ENCODE assay signal across 13 cellular contexts in the genomic region with DNA sequence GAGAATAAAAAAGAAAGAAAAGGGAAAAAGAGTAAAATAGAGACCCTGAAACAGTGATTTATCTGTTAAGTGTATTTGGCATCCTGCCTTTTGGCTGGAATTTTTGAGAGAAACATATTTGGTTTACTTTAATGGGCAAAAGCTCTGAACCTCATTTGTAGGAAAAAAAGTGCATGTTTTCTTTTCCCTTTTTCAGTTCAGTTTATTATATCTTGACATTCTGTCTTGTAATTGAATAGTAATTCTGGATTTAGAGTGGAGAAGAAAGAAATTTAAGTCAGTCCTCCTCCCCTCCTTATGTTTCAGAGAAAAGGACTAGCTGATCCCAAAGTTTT.
A peak's percentile ranks its signal among the peaks of the same experiment; 100 is the strongest.
DNase-seq lines count a peak whose midpoint lies in the region; ATAC-seq, FAIRE-seq and TF ChIP-seq lines count a peak whose summit lies in the region.
"Had no signal": no experiment of that assay in that cellular context is flagged by ENCODE, and none has a peak within 500 bp of the region (broad histone marks: within the 10 kb centered on the region; RNA-seq: fewer than 3 reads in every experiment).

No MANE protein-coding gene starts in this region.

- H3K36me3 ChIP-seq in hepatocyte (replicated peaks; ENCODE audit: insufficient read depth, low read depth) (no peaks in the 10 kb centered on the region), subcutaneous abdominal adipose tissue (ENCODE audit: control insufficient read depth in 5 of 5, insufficient read depth in 5 of 5, low read length in 5 of 5) (peaks cover 0 to 4% (median 0%) of the 10 kb centered on the region in 5 donors)

- no peak overlapping the region for H3K4me3 ChIP-seq in hepatocyte
- peak overlapping the region in 1 of 5 donors; percentile 1 for H3K4me3 ChIP-seq in subcutaneous abdominal adipose tissue (ENCODE audit: low read depth in 1 of 5, low read length in 5 of 5)

- H3K27me3 Mint-ChIP-seq in activated CD8-positive, alpha-beta memory T cell treated with anti-CD3 and anti-CD28 coated beads, Interleukin-2, amount 10 ng/mL, durations not matched to agents 7 days and 5 days: no peaks in the 10 kb centered on the region
- H3K27me3 Mint-ChIP-seq in activated T-helper 17 cell treated with anti-CD3 and anti-CD28 coated beads, Interleukin-2, amount 50 U/mL, for 72 hours: no peaks in the 10 kb centered on the region

- peak overlapping the region; percentile 18 for H3K4me2 ChIP-seq in hepatocyte

- peaks cover 75% of the 10 kb centered on the region for H3K79me2 ChIP-seq in hepatocyte

- H2AFZ ChIP-seq in hepatocyte: no peak overlapping the region

- H3K4me3 Mint-ChIP-seq in activated CD8-positive, alpha-beta memory T cell treated with anti-CD3 and anti-CD28 coated beads, Interleukin-2, amount 10 ng/mL, durations not matched to agents 7 days and 5 days: no peak overlapping the region
- peak overlapping the region; percentile 42 for H3K4me3 Mint-ChIP-seq in activated T-helper 17 cell treated with anti-CD3 and anti-CD28 coated beads, Interleukin-2, amount 50 U/mL, for 72 hours

- H3K27me3 ChIP-seq in hepatocyte: no peaks in the 10 kb centered on the region
- H3K27me3 ChIP-seq in subcutaneous abdominal adipose tissue (ENCODE audit: control insufficient read depth in 5 of 5, insufficient read depth in 4 of 5, low read length in 5 of 5): no peaks in the 10 kb centered on the region

- H3K9me3 Mint-ChIP-seq in activated CD8-positive, alpha-beta memory T cell treated with anti-CD3 and anti-CD28 coated beads, Interleukin-2, amount 10 ng/mL, durations not matched to agents 7 days and 5 days (ENCODE audit: low read depth): no peaks in the 10 kb centered on the region
- no peaks in the 10 kb centered on the region for H3K9me3 Mint-ChIP-seq in activated T-helper 17 cell treated with anti-CD3 and anti-CD28 coated beads, Interleukin-2, amount 50 U/mL, for 72 hours

- no peak for FAIRE-seq in GM12892 (lab: Jason Lieb, UNC)

- peak overlapping the region in 2 of 5 donors; percentile 11 to 47 for H3K9ac ChIP-seq in subcutaneous abdominal adipose tissue (ENCODE audit: low read length in 5 of 5)

- peaks cover 52% of the 10 kb centered on the region for H3K4me1 Mint-ChIP-seq in activated CD8-positive, alpha-beta memory T cell treated with anti-CD3 and anti-CD28 coated beads, Interleukin-2, amount 10 ng/mL, durations not matched to agents 7 days and 5 days
- peaks cover 27% of the 10 kb centered on the region for H3K4me1 Mint-ChIP-seq in activated T-helper 17 cell treated with anti-CD3 and anti-CD28 coated beads, Interleukin-2, amount 50 U/mL, for 72 hours

- H3K27ac ChIP-seq in hepatocyte (peak overlapping the region; percentile 88), subcutaneous abdominal adipose tissue (ENCODE audit: low read depth, low read length) (peak overlapping the region; percentile 73)

- H3K36me3 Mint-ChIP-seq in activated CD8-positive, alpha-beta memory T cell treated with anti-CD3 and anti-CD28 coated beads, Interleukin-2, amount 10 ng/mL, durations not matched to agents 7 days and 5 days: peaks cover 50% of the 10 kb centered on the region
- peaks cover 90% of the 10 kb centered on the region for H3K36me3 Mint-ChIP-seq in activated T-helper 17 cell treated with anti-CD3 and anti-CD28 coated beads, Interleukin-2, amount 50 U/mL, for 72 hours (ENCODE audit: low read depth)

- CTCF ChIA-PET in activated CD8-positive, alpha-beta memory T cell treated with anti-CD3 and anti-CD28 coated beads, Interleukin-2, amount 10 ng/mL, durations not matched to agents 7 days and 5 days (lab: Charles Lee): interaction anchor here (0.8 kb wide), 1 partner anchor 9 kb away, joined by 6 read pairs; no protein-coding TSS in a partner anchor

- DNase-seq in activated CD8-positive, alpha-beta memory T cell treated with anti-CD3 and anti-CD28 coated beads, Interleukin-2, amount 10 ng/mL, durations not matched to agents 7 days and 5 days: no peak
- no peak for DNase-seq in activated CD8-positive, alpha-beta memory T cell treated with anti-CD3 and anti-CD28 coated beads, Interleukin-2, amount 50 U/mL, for 4 hours
- DNase-seq in hepatocyte (ENCODE audit: low spot score) (no peak), erythroblast (lab: John Stamatoyannopoulos, UW) (no peak), GM12892 (ENCODE audit: insufficient read length) (no peak)
- DNase-seq: hippocampal formation; NCI-H774; stimulated activated CD4-positive, alpha-beta T cell treated with anti-CD3 and anti-CD28 coated beads, Interleukin-15, amount 100 ng/mL, for 24 hours; stimulated activated naive CD4-positive, alpha-beta T cell had no signal

- H3K4me1 ChIP-seq in hepatocyte (ENCODE audit: insufficient read depth) (peaks cover 71% of the 10 kb centered on the region), subcutaneous abdominal adipose tissue (ENCODE audit: control insufficient read depth in 5 of 5, insufficient read depth in 5 of 5, low read length in 5 of 5) (peaks cover 3 to 48% (median 46%) of the 10 kb centered on the region in 5 donors)

- TF ChIP-seq CTCF in hepatocyte (IDR thresholded peaks at IDR 0.05; ENCODE audit: poor library complexity): no peak

- peak overlapping the region; percentile 72 for H3K27ac Mint-ChIP-seq in activated CD8-positive, alpha-beta memory T cell treated with anti-CD3 and anti-CD28 coated beads, Interleukin-2, amount 10 ng/mL, durations not matched to agents 7 days and 5 days
- H3K27ac Mint-ChIP-seq in activated T-helper 17 cell treated with anti-CD3 and anti-CD28 coated beads, Interleukin-2, amount 50 U/mL, for 72 hours: peak overlapping the region; percentile 84

- no peak for ATAC-seq in activated CD8-positive, alpha-beta memory T cell treated with anti-CD3 and anti-CD28 coated beads, Interleukin-2, amount 10 ng/mL, durations not matched to agents 7 days and 5 days
- no peak for ATAC-seq in activated T-helper 17 cell treated with anti-CD3 and anti-CD28 coated beads, Interleukin-2, amount 50 U/mL, for 72 hours (replicated peaks)
- ATAC-seq in HG02610 (IDR thresholded peaks at IDR 0.05; ENCODE audit: unreplicated experiment): no peak
- ATAC-seq: HCT116 had no signal

- no peaks in the 10 kb centered on the region for H3K9me2 ChIP-seq in hepatocyte (replicated peaks; ENCODE audit: insufficient read depth)

- TF ChIP-seq POLR2A in erythroblast (IDR thresholded peaks at IDR 0.05; ENCODE audit: low read length): no peak
- no peak for TF ChIP-seq POLR2A in GM12892 (IDR thresholded peaks at IDR 0.05; ENCODE audit: low read depth, low read length)

- no peaks in the 10 kb centered on the region for H3K9me3 ChIP-seq in hepatocyte (ENCODE audit: low read depth)
- no peaks in the 10 kb centered on the region for H3K9me3 ChIP-seq in subcutaneous abdominal adipose tissue (ENCODE audit: control insufficient read depth in 5 of 5, low read length in 5 of 5)

- H4K20me1 ChIP-seq in hepatocyte (ENCODE audit: insufficient read depth, poor library complexity, severe bottlenecking): no peaks in the 10 kb centered on the region
